Comparison of ENCODE assay signal across 23 cellular contexts in the genomic region with DNA sequence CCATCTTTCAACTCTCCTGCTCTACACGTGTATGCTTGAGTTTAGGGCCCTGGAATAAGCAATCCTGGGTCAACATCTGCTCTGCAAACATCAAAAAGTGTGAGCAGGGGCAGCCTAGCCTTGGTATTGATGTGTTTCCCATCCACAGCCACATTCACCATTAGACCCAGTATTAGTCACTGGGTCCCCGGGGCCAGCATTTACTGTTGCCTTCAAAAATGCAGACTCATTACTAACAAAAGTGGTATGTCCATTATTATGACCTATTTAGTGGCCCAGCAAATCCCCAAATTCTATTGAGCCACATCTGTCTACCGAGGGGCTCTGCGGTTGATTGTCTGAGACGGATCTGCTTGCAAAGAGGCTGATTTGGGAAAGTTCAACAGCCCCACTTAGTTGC.
"Had no signal": no experiment of that assay in that cellular context is flagged by ENCODE, and none has a peak within 500 bp of the region (broad histone marks: within the 10 kb centered on the region; RNA-seq: fewer than 3 reads in every experiment).

No MANE protein-coding gene starts in this region.

- DNase-seq: activated CD4-positive, alpha-beta T cell treated with anti-CD3 and anti-CD28 coated beads for 36 hours; activated CD4-positive, alpha-beta T cell treated with anti-CD3 and anti-CD28 coated beads, Interleukin-2, amount 50 U/mL, for 48 hours; activated gamma-delta T cell treated with Interleukin-2 at 50 U/mL for 16 hours; activated T-cell treated with anti-CD3 and anti-CD28 coated beads for 4 hours; effector memory CD8-positive, alpha-beta T cell; foreskin keratinocyte; kidney; left lung; midbrain; occipital lobe; psoas muscle; right cardiac atrium; stimulated activated CD4-positive, alpha-beta T cell treated with anti-CD3 and anti-CD28 coated beads, Interleukin-15, amount 100 ng/mL, for 24 hours; stimulated activated CD4-positive, alpha-beta T cell treated with anti-CD3 and anti-CD28 coated beads, Interleukin-2, amount 100 ng/mL, for 48 hours; stimulated activated naive CD8-positive, alpha-beta T cell treated with anti-CD3 and anti-CD28 coated beads, Interleukin-15, amount 100 ng/mL, for 72 hours; testis; upper lobe of right lung had no signal

- H3K27me3 ChIP-seq: foreskin keratinocyte, hepatocyte, left lung, testis, upper lobe of right lung had no signal

- H3K27ac ChIP-seq: foreskin keratinocyte, hepatocyte, left lung, psoas muscle, skin epidermis, testis, upper lobe of right lung had no signal

- H3K27me3 Mint-ChIP-seq: activated CD4-positive, alpha-beta T cell treated with anti-CD3 and anti-CD28 coated beads for 36 hours; effector memory CD8-positive, alpha-beta T cell; stimulated activated naive CD8-positive, alpha-beta T cell treated with anti-CD3 and anti-CD28 coated beads, Interleukin-15, amount 100 ng/mL, for 72 hours had no signal

- H3K36me3 Mint-ChIP-seq: activated naive CD4-positive, alpha-beta T cell treated with anti-CD3 and anti-CD28 coated beads, Interleukin-2, amount 50 U/mL, for 72 hours; WTC11 had no signal

- H3K4me2 ChIP-seq: hepatocyte had no signal

- H3K9me3 Mint-ChIP-seq: activated T-helper 1 cell treated with anti-CD3 and anti-CD28 coated beads, Interleukin-12 subunit alpha, Interleukin-12 subunit beta, Interleukin-2, Interleukin-4 antibody, amounts not matched to agents 30 ng/mL and 10 ng/mL and 1 ng/mL, durations not matched to agents 14 hours and 24 hours and 36 hours; nephron had no signal

- H3K4me3 Mint-ChIP-seq: activated CD4-positive, alpha-beta T cell treated with anti-CD3 and anti-CD28 coated beads for 36 hours; activated T-helper 1 cell treated with anti-CD3 and anti-CD28 coated beads, Interleukin-12 subunit alpha, Interleukin-12 subunit beta, Interleukin-2, Interleukin-4 antibody, amounts not matched to agents 30 ng/mL and 10 ng/mL and 1 ng/mL, durations not matched to agents 14 hours and 24 hours and 36 hours; effector memory CD8-positive, alpha-beta T cell; nephron; stimulated activated naive CD8-positive, alpha-beta T cell treated with anti-CD3 and anti-CD28 coated beads, Interleukin-15, amount 100 ng/mL, for 72 hours; WTC11 had no signal

- H3K4me1 ChIP-seq: foreskin keratinocyte, left lung, psoas muscle, testis, upper lobe of right lung had no signal

- H3K4me1 Mint-ChIP-seq: activated CD4-positive, alpha-beta T cell treated with anti-CD3 and anti-CD28 coated beads for 36 hours; stimulated activated naive CD8-positive, alpha-beta T cell treated with anti-CD3 and anti-CD28 coated beads, Interleukin-15, amount 100 ng/mL, for 72 hours had no signal

- H3K79me2 ChIP-seq: hepatocyte had no signal

- H3K4me3 ChIP-seq: hepatocyte, left lung, psoas muscle, skin epidermis, testis, upper lobe of right lung had no signal

- H3K27ac Mint-ChIP-seq: activated CD4-positive, alpha-beta T cell treated with anti-CD3 and anti-CD28 coated beads for 36 hours; activated naive CD4-positive, alpha-beta T cell treated with anti-CD3 and anti-CD28 coated beads, Interleukin-2, amount 50 U/mL, for 72 hours; activated T-helper 1 cell treated with anti-CD3 and anti-CD28 coated beads, Interleukin-12 subunit alpha, Interleukin-12 subunit beta, Interleukin-2, Interleukin-4 antibody, amounts not matched to agents 30 ng/mL and 10 ng/mL and 1 ng/mL, durations not matched to agents 14 hours and 24 hours and 36 hours; effector memory CD8-positive, alpha-beta T cell; nephron; stimulated activated naive CD8-positive, alpha-beta T cell treated with anti-CD3 and anti-CD28 coated beads, Interleukin-15, amount 100 ng/mL, for 72 hours; WTC11 had no signal

- H3K36me3 ChIP-seq: left lung, upper lobe of right lung had no signal

- H2AFZ ChIP-seq: hepatocyte had no signal

- H3K9me3 ChIP-seq: left lung, psoas muscle, testis, upper lobe of right lung had no signal
